8 cellular contexts compared by ENCODE assay signal in genomic region chr2:39436592-39437521, GRCh38. TPM values are rescaled to one million over a fixed set of nuclear protein-coding genes. Genes with fewer than 3 reads are reported as not detected.
DNase-seq lines count a peak whose midpoint lies in the region; ATAC-seq and TF ChIP-seq lines count a peak whose summit lies in the region.

TSS of gene MAP4K3 (minus strand) at chr2:39437285. CDS start at chr2:39436987, 298 bp downstream.

- H3K4me2 ChIP-seq in osteoblast (ENCODE audit: insufficient read depth, low read length): peak within 1 kb of the TSS; percentile 95

- peaks cover 60% of the 10 kb centered on the region for H3K4me1 Mint-ChIP-seq in activated naive CD8-positive, alpha-beta T cell (ENCODE audit: low read depth)
- H3K4me1 Mint-ChIP-seq in glutamatergic neuron (ENCODE audit: low read depth, unreplicated experiment): peaks cover 24% of the 10 kb centered on the region

- no peaks in the 10 kb centered on the region for H3K27me3 Mint-ChIP-seq in activated naive CD8-positive, alpha-beta T cell
- peaks cover 3% of the 10 kb centered on the region for H3K27me3 Mint-ChIP-seq in glutamatergic neuron (ENCODE audit: unreplicated experiment)

- peak within 1 kb of the TSS; percentile 86 for H3K27ac ChIP-seq in osteoblast (ENCODE audit: low read depth, low read length)
- peak within 1 kb of the TSS; percentile 97 to 98 for H3K27ac ChIP-seq in testis

- H3K36me3 Mint-ChIP-seq in activated naive CD8-positive, alpha-beta T cell: no peaks in the 10 kb centered on the region
- no peaks in the 10 kb centered on the region for H3K36me3 Mint-ChIP-seq in glutamatergic neuron (ENCODE audit: unreplicated experiment)

- peaks cover 68% of the 10 kb centered on the region for H3K79me2 ChIP-seq in osteoblast (ENCODE audit: insufficient read depth, low read length)

- peak; percentile 78 for ATAC-seq in HG02588 (IDR thresholded peaks at IDR 0.05; ENCODE audit: unreplicated experiment)

- H3K4me3 ChIP-seq in GM08714 (ENCODE audit: low read length) (peak within 1 kb of the TSS; percentile 55), osteoblast (ENCODE audit: insufficient read depth, low read length) (peak within 1 kb of the TSS; percentile 92), testis (peak within 1 kb of the TSS; percentile 90)

- TF ChIP-seq CTCF in glutamatergic neuron (IDR thresholded peaks at IDR 0.05; ENCODE audit: partially characterized antibody, unreplicated experiment) (no peak), osteoblast (IDR thresholded peaks at IDR 0.05; ENCODE audit: extremely low read depth, low read depth, low read length) (no peak), testis (IDR thresholded peaks at IDR 0.05) (no peak)

- H2AFZ ChIP-seq in osteoblast (ENCODE audit: low read length): peak within 1 kb of the TSS; percentile 95

- H4K20me1 ChIP-seq in osteoblast (ENCODE audit: insufficient read depth, low read length): peaks cover 37% of the 10 kb centered on the region

- H3K4me3 Mint-ChIP-seq in activated naive CD8-positive, alpha-beta T cell: peak within 1 kb of the TSS; percentile 95
- H3K4me3 Mint-ChIP-seq in glutamatergic neuron (ENCODE audit: unreplicated experiment): peak within 1 kb of the TSS; percentile 86

- no peaks in the 10 kb centered on the region for H3K36me3 ChIP-seq in osteoblast (ENCODE audit: insufficient read depth, low read length)
- no peaks in the 10 kb centered on the region for H3K36me3 ChIP-seq in testis (ENCODE audit: low read depth, missing control alignments)

- 0% methylated on average over 5 to 104 of the region's 109 CpGs for WGBS in testis, 2 donors

- peak; percentile 87 for DNase-seq in NCI-H1092 (lab: John Stamatoyannopoulos, UW)
- peak; percentile 85 for DNase-seq in SKM-1 (lab: John Stamatoyannopoulos, UW; ENCODE audit: unreplicated experiment)
- DNase-seq in glutamatergic neuron: peak; percentile 94
- peak; percentile 97 for DNase-seq in osteoblast (ENCODE audit: insufficient read length, low spot score, missing footprints)
- peak; percentile 94 for DNase-seq in testis

- H3K27ac Mint-ChIP-seq in activated naive CD8-positive, alpha-beta T cell: peak within 1 kb of the TSS; percentile 83
- H3K27ac Mint-ChIP-seq in glutamatergic neuron (ENCODE audit: unreplicated experiment): peak within 1 kb of the TSS; percentile 96

- peak; percentile 58 for TF ChIP-seq POLR2A in testis (IDR thresholded peaks at IDR 0.05)

- intact Hi-C loops in testis (cut with DNase I; ENCODE audit: low total_unique reads): no loop called here

- H3K27me3 ChIP-seq in osteoblast (ENCODE audit: insufficient read depth, low read length): no peaks in the 10 kb centered on the region
- no peaks in the 10 kb centered on the region for H3K27me3 ChIP-seq in testis

- peaks cover 48% of the 10 kb centered on the region for H3K4me1 ChIP-seq in osteoblast (ENCODE audit: insufficient read depth, low read length)
- H3K4me1 ChIP-seq in testis: peaks cover 30% of the 10 kb centered on the region

- no peaks in the 10 kb centered on the region for H3K9me3 Mint-ChIP-seq in activated naive CD8-positive, alpha-beta T cell (ENCODE audit: low read depth)
- H3K9me3 Mint-ChIP-seq in glutamatergic neuron (ENCODE audit: unreplicated experiment): peaks cover 7% of the 10 kb centered on the region

- H3K9me3 ChIP-seq in osteoblast (ENCODE audit: low read depth, low read length) (no peaks in the 10 kb centered on the region), testis (no peaks in the 10 kb centered on the region)

RNA-seq across cellular contexts. Expression of gene MAP4K3, which starts in this region (rescaled TPM):
- 48.1 TPM for total RNA-seq in glutamatergic neuron (ENCODE audit: unreplicated experiment)
- 49.8 and 51.8 TPM in 2 replicates for total RNA-seq in osteoblast
- total RNA-seq in testis: 10 to 100 TPM; 58.8 to 59.6 TPM
- polyA plus RNA-seq in testis (ENCODE audit: insufficient read depth, low read depth, low replicate concordance): 37.6 TPM

Comparison
In these comparisons a context has a peak if more than half of its experiments do, and no peak if none do; other contexts are left out.
1. Peak in every context shown above with its lines: DNase-seq, ATAC-seq, H3K4me3 ChIP-seq and H3K27ac ChIP-seq.